ENCODE assay signal across 22 cellular contexts in the genomic region with DNA sequence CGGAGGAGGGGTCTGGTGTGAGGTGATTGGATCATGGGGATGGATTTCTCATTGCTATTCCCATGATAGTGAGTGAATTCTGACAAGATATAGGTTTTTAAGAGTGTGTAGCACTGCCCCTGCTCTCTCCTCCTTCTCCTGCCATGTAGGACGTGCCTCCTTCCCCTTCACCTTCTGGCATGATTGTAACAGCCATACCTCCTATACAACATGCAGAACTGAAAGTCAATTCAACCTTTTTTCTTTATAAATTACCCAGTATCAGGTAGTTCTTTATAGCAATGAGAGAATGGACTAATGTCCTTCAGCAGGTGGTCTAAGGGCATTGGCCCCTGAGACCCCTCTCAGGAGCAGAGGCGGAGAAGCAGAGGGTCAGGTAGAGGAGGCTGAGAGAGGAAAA.
DNase-seq lines count a peak whose midpoint lies in the region; ATAC-seq and TF ChIP-seq lines count a peak whose summit lies in the region.
"Had no signal": no experiment of that assay in that cellular context is flagged by ENCODE, and none has a peak within 500 bp of the region (broad histone marks: within the 10 kb centered on the region; RNA-seq: fewer than 3 reads in every experiment).

No MANE protein-coding gene starts in this region.

- 48 to 80% (median 72%) methylated on average over 3 of the region's 3 CpGs for WGBS in adrenal gland, 4 donors

- no peak for TF ChIP-seq POLR2A in adrenal gland (IDR thresholded peaks at IDR 0.05)

- no peak overlapping the region for H3K4me3 ChIP-seq in MM.1S (ENCODE audit: low read length)
- no peak overlapping the region for H3K4me3 ChIP-seq in adrenal gland
- H3K4me3 ChIP-seq: BLaER1 treated with 17β-estradiol and CSF1 and Interleukin-3, amounts not matched to agents 10 nM and 100 nM; HAP-1 had no signal

- H3K4me2 ChIP-seq in MM.1S (ENCODE audit: low read depth, low read length): peak overlapping the region; percentile 19; the same call in 1 of the 2 replicates

- H3K9me3 ChIP-seq in MM.1S (replicated peaks; ENCODE audit: insufficient read depth, low read length) (no peaks in the 10 kb centered on the region), adrenal gland (replicated peaks in 1 of 3) (no peaks in the 10 kb centered on the region)
- H3K9me3 ChIP-seq: BE2C; BLaER1 treated with 17β-estradiol and CSF1 and Interleukin-3, amounts not matched to agents 10 nM and 100 nM; HAP-1 had no signal

- no peaks in the 10 kb centered on the region for H3K4me1 Mint-ChIP-seq in activated T-cell treated with anti-CD3 and anti-CD28 coated beads, Interleukin-2, amount 50 U/mL, for 72 hours (ENCODE audit: low read depth)
- H3K4me1 Mint-ChIP-seq in stimulated activated naive B cell treated with anti-CD40 and anti-IgM and Interleukin-4, amounts not matched to agents 10 μg/mL and 1 μg/mL and 100 μg/mL, for 72 hours: peaks cover 20 to 37% of the 10 kb centered on the region in 2 donors
- H3K4me1 Mint-ChIP-seq: CD8-positive, alpha-beta memory T cell had no signal

- DNase-seq in activated T-cell treated with anti-CD3 and anti-CD28 coated beads, Interleukin-2, amount 50 U/mL, for 72 hours: no peak
- no peak for DNase-seq in activated T-cell treated with anti-CD3 and anti-CD28 coated beads, Interleukin-2, amount 50 U/mL, for 1 hour
- no peak for DNase-seq in MM.1S
- DNase-seq in RPMI8226: peak; percentile 24
- no peak for DNase-seq in stimulated activated naive B cell treated with anti-CD40 and anti-IgM and Interleukin-4, amounts not matched to agents 10 μg/mL and 1 μg/mL and 100 μg/mL, for 72 hours
- no peak for DNase-seq in adrenal gland
- DNase-seq: AML-193; BE2C; CD4-positive, alpha-beta T cell; CD8-positive, alpha-beta memory T cell; DMS 273 treated with DMSO at 0.1 percent for 48 hours; DMS79; EL; GDM1; GOT3; HFFc6 had no signal

- no peaks in the 10 kb centered on the region for H3K36me3 Mint-ChIP-seq in activated T-cell treated with anti-CD3 and anti-CD28 coated beads, Interleukin-2, amount 50 U/mL, for 72 hours (ENCODE audit: insufficient read depth in 2 of 2)
- H3K36me3 Mint-ChIP-seq in stimulated activated naive B cell treated with anti-CD40 and anti-IgM and Interleukin-4, amounts not matched to agents 10 μg/mL and 1 μg/mL and 100 μg/mL, for 72 hours: no peaks in the 10 kb centered on the region
- H3K36me3 Mint-ChIP-seq: CD14-positive monocyte; CD8-positive, alpha-beta memory T cell had no signal

- H3K9me2 ChIP-seq in MM.1S (replicated peaks; ENCODE audit: insufficient read depth, low read length): no peaks in the 10 kb centered on the region

- peaks cover 42% of the 10 kb centered on the region for H3K27me3 Mint-ChIP-seq in activated T-cell treated with anti-CD3 and anti-CD28 coated beads, Interleukin-2, amount 50 U/mL, for 72 hours (ENCODE audit: low read depth)
- peaks cover 26 to 33% of the 10 kb centered on the region in 2 donors for H3K27me3 Mint-ChIP-seq in stimulated activated naive B cell treated with anti-CD40 and anti-IgM and Interleukin-4, amounts not matched to agents 10 μg/mL and 1 μg/mL and 100 μg/mL, for 72 hours

- H3K4me1 ChIP-seq in MM.1S (ENCODE audit: low read length) (peaks cover 23% of the 10 kb centered on the region), adrenal gland (replicated peaks in 1 of 2) (no peaks in the 10 kb centered on the region)
- H3K4me1 ChIP-seq: BE2C, HAP-1 had no signal

- H3K27ac ChIP-seq in MM.1S (ENCODE audit: low read length) (no peak overlapping the region; the same call in 1 of the 2 replicates), adrenal gland (no peak overlapping the region)
- H3K27ac ChIP-seq: 22Rv1; BLaER1 treated with 17β-estradiol and CSF1 and Interleukin-3, amounts not matched to agents 10 nM and 100 nM had no signal

- H3K27me3 ChIP-seq in MM.1S (replicated peaks; ENCODE audit: insufficient read depth, low read length) (no peaks in the 10 kb centered on the region), adrenal gland (no peaks in the 10 kb centered on the region)
- H3K27me3 ChIP-seq: BE2C; BLaER1 treated with 17β-estradiol and CSF1 and Interleukin-3, amounts not matched to agents 10 nM and 100 nM had no signal

- intact Hi-C loops in adrenal gland (cut with DNase I): no loop called here

- H3K27ac Mint-ChIP-seq in activated T-cell treated with anti-CD3 and anti-CD28 coated beads, Interleukin-2, amount 50 U/mL, for 72 hours: peak overlapping the region; percentile 48
- no peak overlapping the region for H3K27ac Mint-ChIP-seq in stimulated activated naive B cell treated with anti-CD40 and anti-IgM and Interleukin-4, amounts not matched to agents 10 μg/mL and 1 μg/mL and 100 μg/mL, for 72 hours
- H3K27ac Mint-ChIP-seq: CD4-positive, alpha-beta T cell; CD8-positive, alpha-beta memory T cell; HFFc6 had no signal

- ATAC-seq in activated T-cell treated with anti-CD3 and anti-CD28 coated beads, Interleukin-2, amount 50 U/mL, for 72 hours (replicated peaks in 1 of 2): no peak
- peak; percentile 53 to 54 for ATAC-seq in stimulated activated naive B cell treated with anti-CD40 and anti-IgM and Interleukin-4, amounts not matched to agents 10 μg/mL and 1 μg/mL and 100 μg/mL, for 72 hours (replicated peaks)
- ATAC-seq in HG03139 (IDR thresholded peaks at IDR 0.05; ENCODE audit: unreplicated experiment): no peak
- ATAC-seq in HG03039 (IDR thresholded peaks at IDR 0.05; ENCODE audit: unreplicated experiment): no peak

- H3F3A ChIP-seq in MM.1S (ENCODE audit: insufficient read depth, low read length): no peaks in the 10 kb centered on the region

- H3K9ac ChIP-seq in MM.1S (ENCODE audit: low read length): no peak overlapping the region
- H3K9ac ChIP-seq: BLaER1 treated with 17β-estradiol and CSF1 and Interleukin-3, amounts not matched to agents 10 nM and 100 nM had no signal

- H3K9me3 Mint-ChIP-seq in activated T-cell treated with anti-CD3 and anti-CD28 coated beads, Interleukin-2, amount 50 U/mL, for 72 hours: no peaks in the 10 kb centered on the region
- peaks cover 0 to 2% of the 10 kb centered on the region in 2 donors for H3K9me3 Mint-ChIP-seq in stimulated activated naive B cell treated with anti-CD40 and anti-IgM and Interleukin-4, amounts not matched to agents 10 μg/mL and 1 μg/mL and 100 μg/mL, for 72 hours
- H3K9me3 Mint-ChIP-seq: CD14-positive monocyte; CD4-positive, alpha-beta T cell; CD8-positive, alpha-beta memory T cell; HFFc6 had no signal

- H3K79me2 ChIP-seq in MM.1S (ENCODE audit: low read length): no peaks in the 10 kb centered on the region

- H3K36me3 ChIP-seq in MM.1S (replicated peaks; ENCODE audit: insufficient read depth, low read length): no peaks in the 10 kb centered on the region
- H3K36me3 ChIP-seq in adrenal gland (replicated peaks in 1 of 2): no peaks in the 10 kb centered on the region
- H3K36me3 ChIP-seq: BE2C; BLaER1 treated with 17β-estradiol and CSF1 and Interleukin-3, amounts not matched to agents 10 nM and 100 nM; HAP-1 had no signal

- TF ChIP-seq CTCF in MM.1S (IDR thresholded peaks at IDR 0.05; ENCODE audit: low read length): no peak
- no peak for TF ChIP-seq CTCF in adrenal gland (IDR thresholded peaks at IDR 0.05)

- no peak overlapping the region for H2AFZ ChIP-seq in MM.1S (ENCODE audit: low read length)

- H4K20me1 ChIP-seq in MM.1S (ENCODE audit: insufficient read depth, low read length): no peaks in the 10 kb centered on the region
- H4K20me1 ChIP-seq: BLaER1 treated with 17β-estradiol and CSF1 and Interleukin-3, amounts not matched to agents 10 nM and 100 nM had no signal

- no peak overlapping the region for H3K4me3 Mint-ChIP-seq in activated T-cell treated with anti-CD3 and anti-CD28 coated beads, Interleukin-2, amount 50 U/mL, for 72 hours
- H3K4me3 Mint-ChIP-seq in stimulated activated naive B cell treated with anti-CD40 and anti-IgM and Interleukin-4, amounts not matched to agents 10 μg/mL and 1 μg/mL and 100 μg/mL, for 72 hours: no peak overlapping the region
- H3K4me3 Mint-ChIP-seq: CD14-positive monocyte; CD4-positive, alpha-beta T cell; CD8-positive, alpha-beta memory T cell; HFFc6 had no signal

Comparison
In these comparisons a context has a peak if more than half of its experiments do, and no peak if none do; other contexts are left out.
1. ATAC-seq: peak in stimulated activated naive B cell treated with anti-CD40 and anti-IgM and Interleukin-4, amounts not matched to agents 10 μg/mL and 1 μg/mL and 100 μg/mL, for 72 hours (2 of 2); none in activated T-cell treated with anti-CD3 and anti-CD28 coated beads, Interleukin-2, amount 50 U/mL, for 72 hours (0 of 2), HG03139 (single experiment) and HG03039 (single experiment).